Comparison of ENCODE assay signal across 34 cellular contexts in the genomic region with DNA sequence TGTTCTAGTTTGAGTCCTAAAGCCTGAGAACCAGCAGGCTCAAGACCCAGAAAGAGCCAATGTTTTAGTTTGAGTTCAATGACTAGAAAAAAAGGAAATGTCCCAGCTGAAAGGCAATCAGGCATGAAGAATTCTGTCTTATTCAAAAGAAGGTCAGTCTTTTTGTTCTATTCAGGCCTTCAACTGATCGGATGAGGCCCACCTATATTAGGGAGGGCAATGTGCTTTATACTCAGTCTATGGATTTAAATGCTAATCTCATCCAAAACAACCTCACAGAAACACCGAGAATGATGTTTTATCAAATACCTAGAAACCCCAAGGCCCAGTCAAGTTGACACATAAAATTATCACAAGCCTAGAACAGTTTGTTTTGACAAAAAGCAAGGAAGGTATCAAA.
"Had no signal": no experiment of that assay in that cellular context is flagged by ENCODE, and none has a peak within 500 bp of the region (broad histone marks: within the 10 kb centered on the region; RNA-seq: fewer than 3 reads in every experiment).

No MANE protein-coding gene starts in this region.

- H3K9me3 ChIP-seq: adrenal gland, body of pancreas, esophagus muscularis mucosa, gastrocnemius medialis had no signal

- H3K9me3 Mint-ChIP-seq: activated B cell treated with CpG ODN at 0.5 μM for 24 hours; activated CD4-positive, alpha-beta memory T cell treated with anti-CD3 and anti-CD28 coated beads for 36 hours; activated CD4-positive, alpha-beta T cell treated with anti-CD3 and anti-CD28 coated beads, Interleukin-2, amount 10 ng/mL, durations not matched to agents 24 days and 14 days; activated naive CD4-positive, alpha-beta T cell treated with anti-CD3 and anti-CD28 coated beads for 36 hours; activated naive CD4-positive, alpha-beta T cell treated with anti-CD3 and anti-CD28 coated beads, Interleukin-2, amount 50 U/mL, for 24 hours; activated naive CD8-positive, alpha-beta T cell treated with anti-CD3 and anti-CD28 coated beads, Interleukin-2, amount 50 U/mL, for 24 hours; activated T-helper 1 cell treated with anti-CD3 and anti-CD28 coated beads, Interleukin-12 subunit alpha, Interleukin-12 subunit beta, Interleukin-2, Interleukin-4 antibody, amounts not matched to agents 30 ng/mL and 10 ng/mL and 1 ng/mL, durations not matched to agents 14 hours and 24 hours and 36 hours; effector memory CD8-positive, alpha-beta T cell; T-helper 2 cell treated with Interferon-gamma antibody and Interleukin-4, amounts not matched to agents 5 μg/mL and 100 μg/mL, for 36 hours had no signal

- H3K36me3 Mint-ChIP-seq: activated CD8-positive, alpha-beta memory T cell treated with anti-CD3 and anti-CD28 coated beads, Interleukin-2, amount 10 ng/mL, durations not matched to agents 7 days and 5 days; activated naive CD4-positive, alpha-beta T cell treated with anti-CD3 and anti-CD28 coated beads, Interleukin-2, amount 50 U/mL, for 24 hours; activated naive CD8-positive, alpha-beta T cell treated with anti-CD3 and anti-CD28 coated beads for 36 hours had no signal

- H3K4me1 ChIP-seq: adrenal gland, body of pancreas, foreskin keratinocyte had no signal

- H3K27me3 ChIP-seq: adrenal gland, body of pancreas, esophagus muscularis mucosa, foreskin keratinocyte, gastrocnemius medialis had no signal

- H3K27ac Mint-ChIP-seq: activated B cell treated with CpG ODN at 0.5 μM for 24 hours; activated CD4-positive, alpha-beta memory T cell treated with anti-CD3 and anti-CD28 coated beads for 36 hours; activated CD4-positive, alpha-beta T cell treated with anti-CD3 and anti-CD28 coated beads for 36 hours; activated CD4-positive, alpha-beta T cell treated with anti-CD3 and anti-CD28 coated beads, Interleukin-2, amount 10 ng/mL, durations not matched to agents 24 days and 14 days; activated CD8-positive, alpha-beta memory T cell treated with anti-CD3 and anti-CD28 coated beads, Interleukin-2, amount 10 ng/mL, durations not matched to agents 7 days and 5 days; activated CD8-positive, alpha-beta T cell treated with anti-CD3 and anti-CD28 coated beads, Interleukin-2, amount 10 ng/mL, durations not matched to agents 7 days and 5 days; activated naive CD4-positive, alpha-beta T cell treated with anti-CD3 and anti-CD28 coated beads for 36 hours; activated naive CD4-positive, alpha-beta T cell treated with anti-CD3 and anti-CD28 coated beads, Interleukin-2, amount 50 U/mL, for 24 hours; activated naive CD8-positive, alpha-beta T cell treated with anti-CD3 and anti-CD28 coated beads for 36 hours; activated naive CD8-positive, alpha-beta T cell treated with anti-CD3 and anti-CD28 coated beads, Interleukin-2, amount 50 U/mL, for 24 hours; activated T-helper 1 cell treated with anti-CD3 and anti-CD28 coated beads, Interleukin-12 subunit alpha, Interleukin-12 subunit beta, Interleukin-2, Interleukin-4 antibody, amounts not matched to agents 30 ng/mL and 10 ng/mL and 1 ng/mL, durations not matched to agents 14 hours and 24 hours and 36 hours; activated T-helper 2 cell treated with anti-CD3 and anti-CD28 coated beads, Interferon-gamma antibody, Interleukin-2, Interleukin-4, amounts not matched to agents 10 μg/mL and 5 μg/mL and 100 μg/mL, durations not matched to agents 14 hours and 24 hours and 36 hours; effector memory CD8-positive, alpha-beta T cell; T-helper 2 cell treated with Interferon-gamma antibody and Interleukin-4, amounts not matched to agents 5 μg/mL and 100 μg/mL, for 36 hours had no signal

- H3K36me3 ChIP-seq: adrenal gland, esophagus muscularis mucosa, gastrocnemius medialis, WERI-Rb-1 had no signal

- H3K4me3 ChIP-seq: adrenal gland, body of pancreas, esophagus muscularis mucosa, gastrocnemius medialis had no signal

- H3K4me3 Mint-ChIP-seq: activated B cell treated with CpG ODN at 0.5 μM for 24 hours; activated CD4-positive, alpha-beta memory T cell treated with anti-CD3 and anti-CD28 coated beads for 36 hours; activated CD4-positive, alpha-beta T cell treated with anti-CD3 and anti-CD28 coated beads for 36 hours; activated CD4-positive, alpha-beta T cell treated with anti-CD3 and anti-CD28 coated beads, Interleukin-2, amount 10 ng/mL, durations not matched to agents 24 days and 14 days; activated CD8-positive, alpha-beta memory T cell treated with anti-CD3 and anti-CD28 coated beads, Interleukin-2, amount 10 ng/mL, durations not matched to agents 7 days and 5 days; activated CD8-positive, alpha-beta T cell treated with anti-CD3 and anti-CD28 coated beads, Interleukin-2, amount 10 ng/mL, durations not matched to agents 7 days and 5 days; activated naive CD4-positive, alpha-beta T cell treated with anti-CD3 and anti-CD28 coated beads for 36 hours; activated naive CD4-positive, alpha-beta T cell treated with anti-CD3 and anti-CD28 coated beads, Interleukin-2, amount 50 U/mL, for 24 hours; activated naive CD8-positive, alpha-beta T cell treated with anti-CD3 and anti-CD28 coated beads for 36 hours; activated naive CD8-positive, alpha-beta T cell treated with anti-CD3 and anti-CD28 coated beads, Interleukin-2, amount 50 U/mL, for 24 hours; activated T-helper 1 cell treated with anti-CD3 and anti-CD28 coated beads, Interleukin-12 subunit alpha, Interleukin-12 subunit beta, Interleukin-2, Interleukin-4 antibody, amounts not matched to agents 30 ng/mL and 10 ng/mL and 1 ng/mL, durations not matched to agents 14 hours and 24 hours and 36 hours; effector memory CD8-positive, alpha-beta T cell; T-helper 2 cell treated with Interferon-gamma antibody and Interleukin-4, amounts not matched to agents 5 μg/mL and 100 μg/mL, for 36 hours had no signal

- H3K27ac ChIP-seq: adrenal gland, body of pancreas, esophagus muscularis mucosa, foreskin keratinocyte, gastrocnemius medialis, WERI-Rb-1 had no signal

- H3K27me3 Mint-ChIP-seq: activated B cell treated with CpG ODN at 0.5 μM for 24 hours had no signal

- ATAC-seq: activated CD4-positive, alpha-beta T cell treated with anti-CD3 and anti-CD28 coated beads for 36 hours; activated CD4-positive, CD25-positive, alpha-beta regulatory T cell treated with anti-CD3 and anti-CD28 coated beads, Interleukin-2, amount 50 U/mL, for 24 hours; activated CD8-positive, alpha-beta memory T cell treated with anti-CD3 and anti-CD28 coated beads, Interleukin-2, amount 10 ng/mL, durations not matched to agents 7 days and 5 days; activated CD8-positive, alpha-beta T cell treated with anti-CD3 and anti-CD28 coated beads, Interleukin-2, amount 10 ng/mL, durations not matched to agents 7 days and 5 days; activated naive CD8-positive, alpha-beta T cell treated with anti-CD3 and anti-CD28 coated beads, Interleukin-2, amount 50 U/mL, for 24 hours; body of pancreas; effector memory CD8-positive, alpha-beta T cell; foreskin keratinocyte; gastrocnemius medialis had no signal

- DNase-seq: activated B cell treated with CpG ODN at 0.5 μM for 24 hours; activated CD4-positive, alpha-beta memory T cell treated with anti-CD3 and anti-CD28 coated beads for 36 hours; activated CD4-positive, alpha-beta T cell treated with anti-CD3 and anti-CD28 coated beads for 36 hours; activated CD4-positive, alpha-beta T cell treated with anti-CD3 and anti-CD28 coated beads, Interleukin-2, amount 10 ng/mL, durations not matched to agents 24 days and 14 days; activated CD8-positive, alpha-beta memory T cell treated with anti-CD3 and anti-CD28 coated beads, Interleukin-2, amount 10 ng/mL, durations not matched to agents 7 days and 5 days; activated CD8-positive, alpha-beta memory T cell treated with anti-CD3 and anti-CD28 coated beads, Interleukin-2, amount 50 U/mL, for 4 hours; activated CD8-positive, alpha-beta T cell treated with anti-CD3 and anti-CD28 coated beads, Interleukin-2, amount 10 ng/mL, durations not matched to agents 7 days and 5 days; activated effector memory CD4-positive, alpha-beta T cell treated with anti-CD3 and anti-CD28 coated beads, Interleukin-2, amount 50 U/mL, for 16 hours; activated naive CD4-positive, alpha-beta T cell treated with anti-CD3 and anti-CD28 coated beads for 36 hours; activated naive CD8-positive, alpha-beta T cell treated with anti-CD3 and anti-CD28 coated beads for 36 hours; activated naive CD8-positive, alpha-beta T cell treated with anti-CD3 and anti-CD28 coated beads, Interleukin-2, amount 50 U/mL, for 24 hours; activated T-cell treated with anti-CD3 and anti-CD28 coated beads, Interleukin-2, amount 50 U/mL, for 1 hour; activated T-cell treated with anti-CD3 and anti-CD28 coated beads, Interleukin-2, amount 50 U/mL, for 48 hours; adrenal gland; amygdala; aorta; body of pancreas; caudate nucleus; cortex of kidney; dermis blood vessel endothelial cell; effector CD4-positive, alpha-beta T cell; effector memory CD8-positive, alpha-beta T cell; erythroblast; foreskin keratinocyte; gastrocnemius medialis; hippocampal formation; T1000; WERI-Rb-1 had no signal
